ENCODE assay signal across 1 cellular context in the genomic region with DNA sequence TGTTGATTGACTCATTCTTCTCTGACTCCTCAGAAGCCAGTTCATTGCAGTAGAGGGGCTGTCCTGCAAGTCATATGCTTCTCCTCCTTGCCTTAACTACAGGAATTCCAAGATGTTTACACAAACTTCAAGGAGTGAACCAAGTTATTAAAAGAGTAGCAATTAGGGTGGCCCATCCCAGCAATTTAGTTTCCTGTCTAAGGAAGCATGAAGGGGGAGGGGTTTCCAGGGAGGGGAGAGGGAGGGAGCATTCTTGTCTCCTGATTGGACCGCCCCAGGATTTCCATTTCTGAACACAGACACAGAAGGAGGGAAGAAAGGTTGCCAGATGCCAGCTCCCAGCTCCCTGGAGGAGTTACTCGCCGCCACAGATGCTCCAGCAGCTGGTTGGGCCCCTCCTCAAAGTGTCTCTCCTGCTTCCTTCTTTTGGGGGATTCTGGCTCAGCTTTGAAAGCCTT.
TF ChIP-seq lines count a peak whose summit lies in the region.

No MANE protein-coding gene starts in this region.

TF ChIP-seq in SK-N-SH, 30 proteins besides CTCF, POLR2A, EP300 and RAD21 (continued from another document):
- no peak for TF ChIP-seq YY1 (IDR thresholded peaks at IDR 0.05; ENCODE audit: low read depth)
- TF ChIP-seq, protein P1, sequence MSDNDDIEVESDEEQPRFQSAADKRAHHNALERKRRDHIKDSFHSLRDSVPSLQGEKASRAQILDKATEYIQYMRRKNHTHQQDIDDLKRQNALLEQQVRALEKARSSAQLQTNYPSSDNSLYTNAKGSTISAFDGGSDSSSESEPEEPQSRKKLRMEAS (IDR thresholded peaks at IDR 0.05; ENCODE audit: low read depth) = no peak
- TF ChIP-seq, protein P2, sequence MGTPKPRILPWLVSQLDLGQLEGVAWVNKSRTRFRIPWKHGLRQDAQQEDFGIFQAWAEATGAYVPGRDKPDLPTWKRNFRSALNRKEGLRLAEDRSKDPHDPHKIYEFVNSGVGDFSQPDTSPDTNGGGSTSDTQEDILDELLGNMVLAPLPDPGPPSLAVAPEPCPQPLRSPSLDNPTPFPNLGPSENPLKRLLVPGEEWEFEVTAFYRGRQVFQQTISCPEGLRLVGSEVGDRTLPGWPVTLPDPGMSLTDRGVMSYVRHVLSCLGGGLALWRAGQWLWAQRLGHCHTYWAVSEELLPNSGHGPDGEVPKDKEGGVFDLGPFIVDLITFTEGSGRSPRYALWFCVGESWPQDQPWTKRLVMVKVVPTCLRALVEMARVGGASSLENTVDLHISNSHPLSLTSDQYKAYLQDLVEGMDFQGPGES (IDR thresholded peaks at IDR 0.05; ENCODE audit: low read depth, low read length) = no peak
